Comparison of ENCODE assay signal across 8 cellular contexts in the genomic region with DNA sequence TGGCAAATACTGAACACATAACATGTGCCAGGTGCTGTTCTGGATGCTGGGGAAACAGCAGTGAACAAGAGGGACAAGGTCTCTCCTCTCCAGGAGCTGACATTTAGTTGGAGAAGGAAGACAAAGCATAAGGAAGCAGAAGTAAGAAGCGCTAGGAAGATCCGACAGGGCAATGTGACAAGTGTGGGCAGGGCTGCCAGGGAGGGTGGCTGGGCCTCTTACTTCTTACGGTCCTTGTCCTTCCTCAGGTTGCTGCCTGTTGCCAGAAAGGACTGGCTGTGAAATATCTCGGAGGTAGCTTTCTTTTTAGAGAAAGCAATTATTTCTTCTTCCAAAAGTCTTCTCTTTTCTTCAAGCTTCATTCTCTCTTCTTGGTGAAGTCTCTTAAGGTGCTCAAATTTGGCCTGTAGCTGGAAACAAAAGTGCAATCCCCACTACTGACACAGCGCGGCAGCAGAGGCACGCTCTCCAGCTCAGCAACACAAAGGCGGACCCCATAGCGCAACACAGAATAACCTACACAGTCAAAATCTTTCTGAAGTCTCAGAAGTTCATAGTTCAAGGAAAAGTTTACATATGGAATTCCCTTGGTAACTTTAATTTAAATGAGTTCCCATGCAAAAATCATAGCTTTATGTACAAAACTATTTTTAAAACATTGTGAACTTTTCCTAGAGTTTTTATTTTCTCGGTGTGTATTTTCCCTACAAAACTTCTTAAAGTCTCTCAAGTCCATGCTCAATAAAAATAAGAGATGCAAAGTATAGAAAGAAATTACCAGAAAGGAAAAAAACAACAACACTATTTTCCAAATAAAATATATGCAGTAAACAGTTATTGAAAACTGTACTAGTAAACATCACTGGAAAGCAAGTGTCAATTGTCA.
DNase-seq lines count a peak whose midpoint lies in the region; ATAC-seq, FAIRE-seq and TF ChIP-seq lines count a peak whose summit lies in the region.

No MANE protein-coding gene starts in this region.

- H2BK12ac ChIP-seq in neuronal stem cell (ENCODE audit: low read length) = no peak overlapping the region

- no peak overlapping the region for H2BK15ac ChIP-seq in neuronal stem cell (ENCODE audit: low read length)

- TF ChIP-seq CTCF in fibroblast of the aortic adventitia (IDR thresholded peaks at IDR 0.05; ENCODE audit: insufficient read depth, low read length) = peak; percentile 98
- TF ChIP-seq CTCF in tibial artery (IDR thresholded peaks at IDR 0.05) = peak; percentile 92 to 97

- DNase-seq in AG20443 (ENCODE audit: low spot score) (peak; percentile 72), RCC 7860 (ENCODE audit: low spot score) (peak; percentile 44), activated T-helper 1 cell treated with Interleukin-2 at 50 U/mL for 16 hours (ENCODE audit: low read depth) (peak; percentile 23), fibroblast of the aortic adventitia (ENCODE audit: low read depth) (peak; percentile 74), neuronal stem cell (ENCODE audit: low spot score) (peak; percentile 58), tibial artery (peak; percentile 62 to 83)

- WGBS in neuronal stem cell (ENCODE audit: extremely low coverage in 2 of 2, insufficient read length in 2 of 2, insufficient replicate concordance in 1 of 2), 2 donors = no CpG with 5 or more reads among the region's 10 CpGs

- H2AFZ ChIP-seq in neuronal stem cell (ENCODE audit: low read length) = no peak overlapping the region

- H3K4me3 ChIP-seq in fibroblast of the aortic adventitia (ENCODE audit: low read depth, low read length) (no peak overlapping the region), neuronal stem cell (ENCODE audit: low read length in 2 of 2) (no peak overlapping the region), tibial artery (no peak overlapping the region)

- ATAC-seq in GM18868 (IDR thresholded peaks at IDR 0.05; ENCODE audit: unreplicated experiment) (peak; percentile 87), HG03565 (IDR thresholded peaks at IDR 0.05; ENCODE audit: unreplicated experiment) (peak; percentile 56)

- no peak overlapping the region for H4K8ac ChIP-seq in neuronal stem cell (ENCODE audit: low read depth, low read length)

- H3K36me3 ChIP-seq in neuronal stem cell (replicated peaks in 1 of 2; ENCODE audit: control insufficient read depth in 2 of 2, insufficient read depth in 2 of 2, low read length in 2 of 2) (peaks cover 3 to 52% of the 10 kb centered on the region in 2 donors), tibial artery (peaks cover 4 to 16% (median 10%) of the 10 kb centered on the region in 3 donors)

- H3K27ac ChIP-seq in neuronal stem cell (replicated peaks; ENCODE audit: low read length) (no peak overlapping the region), tibial artery (no peak overlapping the region)

- H2BK5ac ChIP-seq in neuronal stem cell (ENCODE audit: low read length) = no peak overlapping the region

- H2BK120ac ChIP-seq in neuronal stem cell (ENCODE audit: low read depth, low read length) = no peak overlapping the region

- no peak overlapping the region for H4K91ac ChIP-seq in neuronal stem cell (ENCODE audit: low read depth, low read length, poor library complexity)

- H3K9me3 ChIP-seq in neuronal stem cell (replicated peaks in 1 of 2; ENCODE audit: control insufficient read depth in 2 of 2, insufficient read depth in 1 of 2, low read depth in 1 of 2, low read length in 2 of 2) (peaks cover 0 to 6% of the 10 kb centered on the region in 2 donors), tibial artery (no peaks in the 10 kb centered on the region)

- intact Hi-C loops in tibial artery (cut with DNase I; ENCODE audit: low total_unique reads) = no loop called here

- H3K23ac ChIP-seq in neuronal stem cell (ENCODE audit: low read depth, low read length, poor library complexity) = no peak overlapping the region

- no peak overlapping the region for H3K4ac ChIP-seq in neuronal stem cell (ENCODE audit: low read length)

- no peak overlapping the region for H3K4me2 ChIP-seq in neuronal stem cell (ENCODE audit: insufficient read depth, low read length, poor library complexity, severe bottlenecking)

- H2AK5ac ChIP-seq in neuronal stem cell (ENCODE audit: low read depth, low read length) = no peak overlapping the region

- no peak overlapping the region for H3K14ac ChIP-seq in neuronal stem cell (ENCODE audit: low read length)

- H3K4me1 ChIP-seq in neuronal stem cell (ENCODE audit: control insufficient read depth in 2 of 2, insufficient read depth in 1 of 2, low read depth in 1 of 2, low read length in 2 of 2) (peaks cover 0 to 13% of the 10 kb centered on the region in 2 donors), tibial artery (peaks cover 0 to 7% (median 0%) of the 10 kb centered on the region in 4 donors)

- peak; percentile 25 for FAIRE-seq in RCC 7860 (lab: Jason Lieb, UNC)

- H3K18ac ChIP-seq in neuronal stem cell (ENCODE audit: low read length) = no peak overlapping the region

- no peaks in the 10 kb centered on the region for H3K27me3 ChIP-seq in neuronal stem cell (ENCODE audit: control insufficient read depth in 3 of 3, insufficient read depth in 3 of 3, low read depth in 1 of 3, low read length in 3 of 3)
- H3K27me3 ChIP-seq in tibial artery = no peaks in the 10 kb centered on the region

- H3K79me1 ChIP-seq in neuronal stem cell (ENCODE audit: low read depth, low read length) = no peaks in the 10 kb centered on the region

- H3K9ac ChIP-seq in neuronal stem cell (ENCODE audit: low read depth, low read length, poor library complexity) = no peak overlapping the region

Comparison
In these comparisons a context has a peak if more than half of its experiments do, and no peak if none do; other contexts are left out.
1. DNase-seq: peak in every context shown above with its lines; median percentile 74 in fibroblast of the aortic adventitia; 72 in tibial artery; 72 in AG20443; 58 in neuronal stem cell; 44 in RCC 7860; 23 in activated T-helper 1 cell treated with Interleukin-2 at 50 U/mL for 16 hours.